ENCODE assay signal across 8 cellular contexts in the genomic region with DNA sequence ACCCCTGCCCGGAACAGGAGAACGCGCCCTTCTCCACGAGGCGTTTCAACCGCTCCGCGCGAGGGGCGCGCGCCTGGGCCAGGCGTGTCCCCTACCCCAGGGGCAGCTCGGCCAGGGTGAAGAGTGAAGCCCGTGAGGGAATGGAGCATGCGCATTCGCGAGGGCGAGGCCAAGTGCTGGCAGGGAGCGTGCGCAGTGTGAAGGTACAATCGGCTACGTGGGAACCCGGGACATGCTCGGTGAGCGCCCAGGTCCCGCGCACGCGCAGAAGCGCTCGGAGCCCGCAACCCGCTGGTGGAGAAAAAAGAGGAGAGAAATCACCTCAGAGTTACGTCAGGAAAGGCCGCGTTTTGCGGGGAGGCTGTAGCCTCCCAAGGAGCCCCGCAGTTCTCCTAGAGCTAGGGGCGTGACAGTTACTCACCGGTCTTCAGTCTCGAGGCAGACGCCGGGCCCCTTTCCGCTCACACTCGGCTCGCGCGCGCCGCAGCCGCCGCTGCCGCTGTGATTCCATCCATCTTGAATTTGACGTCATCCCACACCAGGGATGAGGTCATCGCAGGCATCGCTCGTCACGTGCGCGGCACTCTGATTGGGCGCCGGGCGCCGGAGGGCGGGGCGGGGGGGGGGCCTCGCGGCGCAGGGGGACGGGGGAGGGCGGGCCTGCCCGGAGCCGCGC. TPM values are rescaled to one million over a fixed set of nuclear protein-coding genes. Genes with fewer than 3 reads are reported as not detected.
DNase-seq lines count a peak whose midpoint lies in the region; ATAC-seq and TF ChIP-seq lines count a peak whose summit lies in the region.

Gene ZBTB21 (minus strand): TSS at position 530 of the 676 bp plus-strand sequence. CDS start 16,265 bp downstream, outside the sequence.

- peaks cover 6% of the 10 kb centered on the region for H3K36me3 Mint-ChIP-seq in WTC11

- H3K4me3 Mint-ChIP-seq in WTC11 = peak within 1 kb of the TSS; percentile 90

- POLR2A ChIA-PET in WTC11 (lab: Charles Lee) = interaction anchor here (0.6 kb wide), 1 partner anchor 99 kb away, joined by 3 read pairs; no protein-coding TSS in a partner anchor

- in situ Hi-C loops in ACHN (cut with HindIII; ENCODE audit: low pct_ligation_motif_present, low pct_unique_long_range_greater_than_20kb, low sequenced_read_pairs) = no loop called here

- peak; percentile 96 for DNase-seq in ACHN
- peak; percentile 93 for DNase-seq in NCI-H226
- peak; percentile 97 for DNase-seq in WTC11 (ENCODE audit: low spot score)
- DNase-seq in cardiac fibroblast (ENCODE audit: low read depth in 2 of 2) = peak; percentile 98
- DNase-seq in iPS-NIHi7 (ENCODE audit: extremely low spot score) = peak; percentile 98
- peak; percentile 89 for DNase-seq in smooth muscle cell of the brain vasculature (ENCODE audit: low read depth, low spot score)

- peaks cover 12% of the 10 kb centered on the region for H3K4me1 Mint-ChIP-seq in WTC11

- ATAC-seq in GM18907 (IDR thresholded peaks at IDR 0.05; ENCODE audit: unreplicated experiment) (peak; percentile 72), HG03159 (IDR thresholded peaks at IDR 0.05; ENCODE audit: unreplicated experiment) (peak; percentile 69), WTC11 (peak; percentile 90)

- H3K4me3 ChIP-seq in cardiac fibroblast (replicated peaks in 1 of 2; ENCODE audit: low read depth in 2 of 2, low read length in 2 of 2) = peak within 1 kb of the TSS; percentile 73 to 75

- CTCF ChIA-PET in WTC11 (lab: Charles Lee) = interaction anchor here (0.9 to 2.1 kb wide), 3 partner anchors 83 to 107 kb away, joined by 3 to 5 read pairs (median 5); no protein-coding TSS in a partner anchor

- H3K9me3 Mint-ChIP-seq in WTC11 = peaks cover 8% of the 10 kb centered on the region

- peaks cover 28% of the 10 kb centered on the region for H3K27me3 Mint-ChIP-seq in WTC11 (ENCODE audit: low read depth)

- TF ChIP-seq CTCF in WTC11 (IDR thresholded peaks at IDR 0.05) (no peak), cardiac fibroblast (IDR thresholded peaks at IDR 0.05; ENCODE audit: low read depth, low read length) (no peak)

- peak within 1 kb of the TSS; percentile 100 for H3K27ac Mint-ChIP-seq in WTC11

TF ChIP-seq in WTC11, 78 proteins besides CTCF, POLR2A, EP300 and RAD21 (continues in another document):
- peak; percentile 79 for TF ChIP-seq TEAD1 (CRISPR knock-in tag; IDR thresholded peaks at IDR 0.05)
- TF ChIP-seq, protein P1, sequence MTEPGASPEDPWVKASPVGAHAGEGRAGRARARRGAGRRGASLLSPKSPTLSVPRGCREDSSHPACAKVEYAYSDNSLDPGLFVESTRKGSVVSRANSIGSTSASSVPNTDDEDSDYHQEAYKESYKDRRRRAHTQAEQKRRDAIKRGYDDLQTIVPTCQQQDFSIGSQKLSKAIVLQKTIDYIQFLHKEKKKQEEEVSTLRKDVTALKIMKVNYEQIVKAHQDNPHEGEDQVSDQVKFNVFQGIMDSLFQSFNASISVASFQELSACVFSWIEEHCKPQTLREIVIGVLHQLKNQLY (CRISPR knock-in tag; IDR thresholded peaks at IDR 0.05) = no peak
- TF ChIP-seq, protein P2, sequence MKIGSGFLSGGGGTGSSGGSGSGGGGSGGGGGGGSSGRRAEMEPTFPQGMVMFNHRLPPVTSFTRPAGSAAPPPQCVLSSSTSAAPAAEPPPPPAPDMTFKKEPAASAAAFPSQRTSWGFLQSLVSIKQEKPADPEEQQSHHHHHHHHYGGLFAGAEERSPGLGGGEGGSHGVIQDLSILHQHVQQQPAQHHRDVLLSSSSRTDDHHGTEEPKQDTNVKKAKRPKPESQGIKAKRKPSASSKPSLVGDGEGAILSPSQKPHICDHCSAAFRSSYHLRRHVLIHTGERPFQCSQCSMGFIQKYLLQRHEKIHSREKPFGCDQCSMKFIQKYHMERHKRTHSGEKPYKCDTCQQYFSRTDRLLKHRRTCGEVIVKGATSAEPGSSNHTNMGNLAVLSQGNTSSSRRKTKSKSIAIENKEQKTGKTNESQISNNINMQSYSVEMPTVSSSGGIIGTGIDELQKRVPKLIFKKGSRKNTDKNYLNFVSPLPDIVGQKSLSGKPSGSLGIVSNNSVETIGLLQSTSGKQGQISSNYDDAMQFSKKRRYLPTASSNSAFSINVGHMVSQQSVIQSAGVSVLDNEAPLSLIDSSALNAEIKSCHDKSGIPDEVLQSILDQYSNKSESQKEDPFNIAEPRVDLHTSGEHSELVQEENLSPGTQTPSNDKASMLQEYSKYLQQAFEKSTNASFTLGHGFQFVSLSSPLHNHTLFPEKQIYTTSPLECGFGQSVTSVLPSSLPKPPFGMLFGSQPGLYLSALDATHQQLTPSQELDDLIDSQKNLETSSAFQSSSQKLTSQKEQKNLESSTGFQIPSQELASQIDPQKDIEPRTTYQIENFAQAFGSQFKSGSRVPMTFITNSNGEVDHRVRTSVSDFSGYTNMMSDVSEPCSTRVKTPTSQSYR (CRISPR knock-in tag; IDR thresholded peaks at IDR 0.05) = no peak
- TF ChIP-seq ZNF671 (CRISPR knock-in tag; IDR thresholded peaks at IDR 0.05) = no peak
- no peak for TF ChIP-seq ZNF416 (CRISPR knock-in tag; IDR thresholded peaks at IDR 0.05)
- TF ChIP-seq AFF4 (CRISPR knock-in tag; IDR thresholded peaks at IDR 0.05; ENCODE audit: borderline replicate concordance) = no peak
- 0 out of 2 replicates have a peak, but pooled peaks have one; percentile 22 for TF ChIP-seq HMGA2 (CRISPR knock-in tag; IDR thresholded peaks at IDR 0.05)
- TF ChIP-seq NR2C2 (CRISPR knock-in tag; IDR thresholded peaks at IDR 0.05) = no peak
- no peak for TF ChIP-seq PRDM15 (CRISPR knock-in tag; IDR thresholded peaks at IDR 0.05)
- TF ChIP-seq, protein P3, sequence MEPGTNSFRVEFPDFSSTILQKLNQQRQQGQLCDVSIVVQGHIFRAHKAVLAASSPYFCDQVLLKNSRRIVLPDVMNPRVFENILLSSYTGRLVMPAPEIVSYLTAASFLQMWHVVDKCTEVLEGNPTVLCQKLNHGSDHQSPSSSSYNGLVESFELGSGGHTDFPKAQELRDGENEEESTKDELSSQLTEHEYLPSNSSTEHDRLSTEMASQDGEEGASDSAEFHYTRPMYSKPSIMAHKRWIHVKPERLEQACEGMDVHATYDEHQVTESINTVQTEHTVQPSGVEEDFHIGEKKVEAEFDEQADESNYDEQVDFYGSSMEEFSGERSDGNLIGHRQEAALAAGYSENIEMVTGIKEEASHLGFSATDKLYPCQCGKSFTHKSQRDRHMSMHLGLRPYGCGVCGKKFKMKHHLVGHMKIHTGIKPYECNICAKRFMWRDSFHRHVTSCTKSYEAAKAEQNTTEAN (CRISPR knock-in tag; IDR thresholded peaks at IDR 0.05) = no peak
- TF ChIP-seq NR1H2 (CRISPR knock-in tag; IDR thresholded peaks at IDR 0.05) = no peak
- TF ChIP-seq MYBL2 (CRISPR knock-in tag; IDR thresholded peaks at IDR 0.05) = peak; percentile 37; the same call in 1 of the 2 replicates
- TF ChIP-seq CREM (CRISPR knock-in tag; IDR thresholded peaks at IDR 0.05) = peak; percentile 93
- no peak for TF ChIP-seq ZNF263 (CRISPR knock-in tag; IDR thresholded peaks at IDR 0.05; ENCODE audit: low read depth)

RNA-seq across cellular contexts. Expression of gene ZBTB21, which starts in this region (rescaled TPM):
- 13.8 to 14.2 TPM (median 14.2 TPM) in 3 replicates for total RNA-seq in WTC11 (2021)

Comparison
In these comparisons a context has a peak if more than half of its experiments do, and no peak if none do; other contexts are left out.
1. Peak in every context shown above with its lines: DNase-seq, ATAC-seq and H3K4me3 ChIP-seq.